In the genomic region with DNA sequence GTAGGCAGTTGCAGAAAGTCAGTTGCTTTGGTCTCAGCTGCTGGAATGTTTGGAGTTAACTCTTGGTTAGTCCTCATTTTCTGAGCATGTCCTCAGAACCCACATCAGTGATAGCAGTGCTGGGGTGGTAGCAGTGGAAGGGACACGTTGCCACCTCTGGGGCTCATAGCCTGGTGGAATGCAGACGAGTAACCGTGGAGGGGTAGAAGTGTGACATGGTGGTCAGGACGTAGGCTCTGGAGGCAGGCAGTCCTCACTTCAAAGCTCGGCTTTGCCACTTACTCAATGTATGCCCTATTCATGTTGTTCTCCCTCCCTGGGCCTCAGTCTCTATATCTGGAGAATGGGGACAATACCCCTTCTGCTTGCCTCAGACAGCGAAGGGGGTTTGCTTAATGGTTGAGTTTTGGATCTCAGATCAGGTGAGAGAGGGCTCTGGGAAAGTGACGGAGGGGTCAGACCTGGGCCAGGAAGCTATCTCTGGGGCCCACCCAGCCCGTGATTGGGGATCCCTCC, we compare ENCODE assay signal across 1 cellular context.
TF ChIP-seq lines count a peak whose summit lies in the region.

No MANE protein-coding gene starts in this region.

TF ChIP-seq in WTC11, 78 proteins besides CTCF, POLR2A, EP300 and RAD21 (continued from another document):
- TF ChIP-seq, protein P1, sequence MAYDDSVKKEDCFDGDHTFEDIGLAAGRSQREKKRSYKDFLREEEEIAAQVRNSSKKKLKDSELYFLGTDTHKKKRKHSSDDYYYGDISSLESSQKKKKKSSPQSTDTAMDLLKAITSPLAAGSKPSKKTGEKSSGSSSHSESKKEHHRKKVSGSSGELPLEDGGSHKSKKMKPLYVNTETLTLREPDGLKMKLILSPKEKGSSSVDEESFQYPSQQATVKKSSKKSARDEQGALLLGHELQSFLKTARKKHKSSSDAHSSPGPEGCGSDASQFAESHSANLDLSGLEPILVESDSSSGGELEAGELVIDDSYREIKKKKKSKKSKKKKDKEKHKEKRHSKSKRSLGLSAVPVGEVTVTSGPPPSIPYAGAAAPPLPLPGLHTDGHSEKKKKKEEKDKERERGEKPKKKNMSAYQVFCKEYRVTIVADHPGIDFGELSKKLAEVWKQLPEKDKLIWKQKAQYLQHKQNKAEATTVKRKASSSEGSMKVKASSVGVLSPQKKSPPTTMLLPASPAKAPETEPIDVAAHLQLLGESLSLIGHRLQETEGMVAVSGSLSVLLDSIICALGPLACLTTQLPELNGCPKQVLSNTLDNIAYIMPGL (CRISPR knock-in tag; IDR thresholded peaks at IDR 0.05): no peak
- TF ChIP-seq ARID4B (CRISPR knock-in tag; IDR thresholded peaks at IDR 0.05; ENCODE audit: borderline replicate concordance): no peak
